11 cellular contexts compared by ENCODE assay signal in genomic region chr11:107562647-107563208, GRCh38. TPM values are rescaled to one million over a fixed set of nuclear protein-coding genes. Genes with fewer than 3 reads are reported as not detected.
A peak's percentile ranks its signal among the peaks of the same experiment; 100 is the strongest.
DNase-seq lines count a peak whose midpoint lies in the region; ATAC-seq, FAIRE-seq and TF ChIP-seq lines count a peak whose summit lies in the region.
"Had no signal": no experiment of that assay in that cellular context is flagged by ENCODE, and none has a peak within 500 bp of the region (broad histone marks: within the 10 kb centered on the region; RNA-seq: fewer than 3 reads in every experiment).

No MANE protein-coding gene starts in this region.

- DNase-seq in Calu3 (no peak), HTR-8/SVneo (ENCODE audit: insufficient read length, low spot score) (peak; percentile 56), amniotic stem cell (lab: John Stamatoyannopoulos, UW) (peak; percentile 30), upper lobe of left lung (no peak), GM10266 (ENCODE audit: extremely low spot score) (no peak), upper lobe of right lung (no peak)
- DNase-seq in naive thymus-derived CD4-positive, alpha-beta T cell: no peak
- DNase-seq: NCI-H187 had no signal

- H3K27ac ChIP-seq in mesodermal cell (ENCODE audit: low read depth, low read length, severe bottlenecking) (peak overlapping the region; percentile 52), upper lobe of left lung (no peak overlapping the region), upper lobe of right lung (no peak overlapping the region)
- no peak overlapping the region for H3K27ac ChIP-seq in naive thymus-derived CD4-positive, alpha-beta T cell (ENCODE audit: low read depth, low read length)

- ATAC-seq in upper lobe of left lung (ENCODE audit: low FRiP score in 2 of 2) (no peak), upper lobe of right lung (no peak)
- no peak for ATAC-seq in naive thymus-derived CD4-positive, alpha-beta T cell

- no peak for TF ChIP-seq POLR2A in upper lobe of left lung (IDR thresholded peaks at IDR 0.05)

- H3K27me3 ChIP-seq in upper lobe of left lung (no peaks in the 10 kb centered on the region), upper lobe of right lung (no peaks in the 10 kb centered on the region)
- H3K27me3 ChIP-seq in naive thymus-derived CD4-positive, alpha-beta T cell (ENCODE audit: control insufficient read depth in 2 of 2, insufficient read depth in 2 of 2, low read length in 2 of 2): no peaks in the 10 kb centered on the region

- TF ChIP-seq EP300 in upper lobe of left lung (IDR thresholded peaks at IDR 0.05): no peak

- no TSS peak for BruUV-seq in Calu3 (replicated peaks; lab: Mats Ljungman, UMichigan)

- H3K4me3 Mint-ChIP-seq in Calu3 (ENCODE audit: low read depth, unreplicated experiment): peak overlapping the region; percentile 49
- peak overlapping the region in 1 of 10 donors; percentile 2 for H3K4me3 Mint-ChIP-seq in naive thymus-derived CD4-positive, alpha-beta T cell

- no peak for TF ChIP-seq CTCF in Calu3 (IDR thresholded peaks at IDR 0.05; ENCODE audit: unreplicated experiment)
- no peak for TF ChIP-seq CTCF in upper lobe of left lung (IDR thresholded peaks at IDR 0.05)
- no peak for TF ChIP-seq CTCF in GM10266 (IDR thresholded peaks at IDR 0.05; ENCODE audit: control insufficient read depth, insufficient read depth, low read depth, missing control alignments)
- TF ChIP-seq CTCF in upper lobe of right lung (IDR thresholded peaks at IDR 0.05): no peak

- CTCF ChIA-PET in Calu3 (lab: Charles Lee): interaction anchor here (1.3 to 2.2 kb wide), 2 partner anchors 10 to 126 kb away, joined by 4 to 9 read pairs; no protein-coding TSS in a partner anchor
- CTCF ChIA-PET in naive thymus-derived CD4-positive, alpha-beta T cell (lab: Charles Lee): interaction anchor here (0.6 to 5.2 kb wide), 8 partner anchors 10 to 208 kb away, joined by 3 to 40 read pairs (median 4); partner anchors contain the start of gene CWF19L2

- H3K9me3 ChIP-seq in mesodermal cell (ENCODE audit: control insufficient read depth, low read length): no peaks in the 10 kb centered on the region
- H3K9me3 ChIP-seq in upper lobe of left lung: no peaks in the 10 kb centered on the region
- H3K9me3 ChIP-seq in naive thymus-derived CD4-positive, alpha-beta T cell (ENCODE audit: control insufficient read depth in 2 of 3, low read length in 3 of 3): no peaks in the 10 kb centered on the region
- no peaks in the 10 kb centered on the region for H3K9me3 ChIP-seq in upper lobe of right lung

- 50 to 54% methylated on average over 2 to 3 of the region's 4 CpGs for WGBS in mesodermal cell (ENCODE audit: insufficient coverage in 2 of 2), 2 experiments
- 45 to 56% methylated on average over 4 of the region's 4 CpGs for WGBS in upper lobe of left lung, 2 donors

- POLR2A ChIA-PET in naive thymus-derived CD4-positive, alpha-beta T cell (lab: Charles Lee): interaction anchor here (0.9 to 1.2 kb wide), 2 partner anchors 10 to 105 kb away, joined by 3 read pairs; partner anchors contain the start of gene CWF19L2

- H3K36me3 ChIP-seq in mesodermal cell (ENCODE audit: control insufficient read depth, insufficient read depth, low read length): no peaks in the 10 kb centered on the region
- peaks cover 0 to 25% (median 0%) of the 10 kb centered on the region in 4 donors for H3K36me3 ChIP-seq in upper lobe of left lung
- H3K36me3 ChIP-seq in naive thymus-derived CD4-positive, alpha-beta T cell (ENCODE audit: control insufficient read depth in 2 of 3, insufficient read depth in 3 of 3, low read length in 3 of 3): peaks cover 0 to 16% (median 3%) of the 10 kb centered on the region in 3 experiments
- H3K36me3 ChIP-seq in upper lobe of right lung: peaks cover 13% of the 10 kb centered on the region

- no peak overlapping the region for H3K4me3 ChIP-seq in mesodermal cell (ENCODE audit: extremely low read depth, insufficient read depth, low read length, poor library complexity, severe bottlenecking)
- no peak overlapping the region for H3K4me3 ChIP-seq in upper lobe of left lung
- H3K4me3 ChIP-seq in naive thymus-derived CD4-positive, alpha-beta T cell (ENCODE audit: low read length): no peak overlapping the region
- H3K4me3 ChIP-seq in upper lobe of right lung: no peak overlapping the region
- H3K4me3 ChIP-seq: lung had no signal

- no peaks in the 10 kb centered on the region for H3K9me3 Mint-ChIP-seq in Calu3 (ENCODE audit: low read depth, unreplicated experiment)
- H3K9me3 Mint-ChIP-seq in naive thymus-derived CD4-positive, alpha-beta T cell: no peaks in the 10 kb centered on the region

- FAIRE-seq in HTR-8/SVneo (lab: Jason Lieb, UNC): peak; percentile 72
- FAIRE-seq: TTC549 had no signal

- intact Hi-C loops in Calu3 (cut with micrococcal nuclease; ENCODE audit: unreplicated experiment) (loop anchor here (1.0 to 5.0 kb wide), 2 partner anchors 127 to 210 kb away; no protein-coding TSS in a partner anchor), upper lobe of right lung (cut with DNase I) (no loop called here)
- intact Hi-C loops in naive thymus-derived CD4-positive, alpha-beta T cell (cut with micrococcal nuclease): loop anchor here (1.0 to 10.0 kb wide), 13 partner anchors 14 to 1488 kb away; partner anchors contain the start of genes C11orf65 (in 2 of the 2), POGLUT3 (in 2 of the 2), AASDHPPT (in 1 of the 2) and ACAT1 (in 1 of the 2)

- peak overlapping the region; percentile 82 for H3K27ac Mint-ChIP-seq in Calu3 (ENCODE audit: unreplicated experiment)
- peak overlapping the region in 3 of 9 donors; percentile 28 to 74 (median 35) for H3K27ac Mint-ChIP-seq in naive thymus-derived CD4-positive, alpha-beta T cell

- H3K4me1 Mint-ChIP-seq in Calu3 (ENCODE audit: low read depth, unreplicated experiment): peaks cover 29% of the 10 kb centered on the region
- H3K4me1 Mint-ChIP-seq in naive thymus-derived CD4-positive, alpha-beta T cell: peaks cover 28 to 69% (median 58%) of the 10 kb centered on the region in 7 donors

- peaks cover 17% of the 10 kb centered on the region for H3K36me3 Mint-ChIP-seq in Calu3 (ENCODE audit: insufficient read depth, unreplicated experiment)
- peaks cover 0 to 20% (median 4%) of the 10 kb centered on the region in 5 donors for H3K36me3 Mint-ChIP-seq in naive thymus-derived CD4-positive, alpha-beta T cell

- H3K27me3 Mint-ChIP-seq in Calu3 (ENCODE audit: unreplicated experiment): no peaks in the 10 kb centered on the region
- no peaks in the 10 kb centered on the region for H3K27me3 Mint-ChIP-seq in naive thymus-derived CD4-positive, alpha-beta T cell

- peaks cover 12% of the 10 kb centered on the region for H3K4me1 ChIP-seq in mesodermal cell (ENCODE audit: control insufficient read depth, insufficient read depth, low read length, poor library complexity, severe bottlenecking)
- peaks cover 12 to 28% (median 18%) of the 10 kb centered on the region in 4 donors for H3K4me1 ChIP-seq in upper lobe of left lung
- H3K4me1 ChIP-seq in naive thymus-derived CD4-positive, alpha-beta T cell (ENCODE audit: control insufficient read depth in 2 of 2, insufficient read depth in 2 of 2, low read length in 2 of 2): peaks cover 8 to 20% of the 10 kb centered on the region in 2 donors
- peaks cover 24% of the 10 kb centered on the region for H3K4me1 ChIP-seq in upper lobe of right lung

RNA-seq across cellular contexts. Expression of gene ALKBH8, which starts 2.8 kb away (rescaled TPM):
- 6.2 and 6.8 TPM in 2 replicates for total RNA-seq in Calu3 (2022)
- polyA plus RNA-seq in mesodermal cell (2013, experiment 1 of 2): 3.7 TPM
- polyA plus RNA-seq in mesodermal cell (2013, experiment 2 of 2): 4.9 TPM
- total RNA-seq in upper lobe of left lung: 10 to 100 TPM in 1 of 6 donors, 1 to 10 TPM in 5; 2.1 to 10.9 (median 6.5) TPM
- 10 to 100 TPM in 4 of 5 experiments, 1 to 10 TPM in 1; 9.5 to 19.1 (median 12.6) TPM for total RNA-seq in naive thymus-derived CD4-positive, alpha-beta T cell
- polyA plus RNA-seq in naive thymus-derived CD4-positive, alpha-beta T cell: 10 to 100 TPM in 1 of 2 donors, 1 to 10 TPM in 1; 9.4 to 11.6 TPM
- total RNA-seq in upper lobe of right lung: 8.0 TPM

RNA-seq across cellular contexts. Expression of gene ELMOD1, which starts 28.2 kb away (rescaled TPM):
- total RNA-seq in Calu3 (2022) (0.35 TPM in 1 of 2 replicates, not detected in the other), upper lobe of left lung (1 to 10 TPM in 2 of 6 donors, under 1 TPM in 2, not detected in 2; 0.15 to 2.3 (median 0.81) TPM), upper lobe of right lung (2.8 TPM)
- polyA plus RNA-seq in mesodermal cell (2013, experiment 1 of 2): 0.85 TPM
- polyA plus RNA-seq in mesodermal cell (2013, experiment 2 of 2): 0.61 TPM
- not detected for total RNA-seq in naive thymus-derived CD4-positive, alpha-beta T cell
- polyA plus RNA-seq in naive thymus-derived CD4-positive, alpha-beta T cell: not detected

Comparison
In these comparisons a context has a peak if more than half of its experiments do, and no peak if none do; other contexts are left out.
1. DNase-seq: peak in HTR-8/SVneo (single experiment) and amniotic stem cell (single experiment); none in Calu3 (single experiment), upper lobe of left lung (0 of 2), GM10266 (single experiment), naive thymus-derived CD4-positive, alpha-beta T cell (0 of 9) and upper lobe of right lung (single experiment).